6 cellular contexts compared by ENCODE assay signal in the genomic region with DNA sequence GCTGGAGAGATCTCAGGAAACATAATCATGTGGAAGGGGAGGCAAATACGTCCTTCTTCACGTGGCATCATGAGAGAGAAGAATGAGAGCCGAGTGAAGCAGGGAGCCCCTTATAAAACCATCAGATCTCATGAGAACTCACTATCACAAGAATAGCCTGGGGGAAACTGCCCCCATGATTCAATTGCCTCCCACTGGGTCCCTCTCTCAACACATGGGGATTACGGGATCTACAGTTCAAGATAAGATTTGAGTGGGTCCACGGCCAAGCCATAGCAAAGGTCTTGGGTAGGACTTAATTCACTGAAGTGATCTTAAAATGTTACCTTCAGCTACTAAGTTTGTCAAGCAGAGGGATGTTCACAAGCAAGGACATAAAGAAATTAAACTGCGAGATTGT.
"Had no signal": no experiment of that assay in that cellular context is flagged by ENCODE, and none has a peak within 500 bp of the region (broad histone marks: within the 10 kb centered on the region; RNA-seq: fewer than 3 reads in every experiment).

No MANE protein-coding gene starts in this region.

- ATAC-seq: K562 had no signal

- H3K27ac ChIP-seq: HL-60 had no signal

- H3K4me3 ChIP-seq: K562 had no signal

- DNase-seq: IMR-90, KBM-7, KG1 had no signal

- FAIRE-seq: HTR-8/SVneo, K562 had no signal
